9 cellular contexts compared by ENCODE assay signal in genomic region chr17:63082273-63082861, GRCh38.
DNase-seq lines count a peak whose midpoint lies in the region; ATAC-seq and TF ChIP-seq lines count a peak whose summit lies in the region.
"Had no signal": no experiment of that assay in that cellular context is flagged by ENCODE, and none has a peak within 500 bp of the region (broad histone marks: within the 10 kb centered on the region; RNA-seq: fewer than 3 reads in every experiment).

No MANE protein-coding gene starts in this region.

- H3K27me3 Mint-ChIP-seq in endodermal cell (ENCODE audit: insufficient read depth) (no peaks in the 10 kb centered on the region), immature natural killer cell (ENCODE audit: low read depth in 3 of 3) (no peaks in the 10 kb centered on the region)
- H3K27me3 Mint-ChIP-seq: activated CD8-positive, alpha-beta memory T cell treated with anti-CD3 and anti-CD28 coated beads, Interleukin-2, amount 10 ng/mL, durations not matched to agents 7 days and 5 days had no signal

- H3K9me3 Mint-ChIP-seq in endodermal cell (no peaks in the 10 kb centered on the region), immature natural killer cell (peaks cover 0 to 1% (median 0%) of the 10 kb centered on the region in 6 donors)

- H2AFZ ChIP-seq in parathyroid adenoma = no peak overlapping the region

- no peaks in the 10 kb centered on the region for H3K4me1 ChIP-seq in endodermal cell (ENCODE audit: control insufficient read depth, insufficient read depth, low read length)
- H3K4me1 ChIP-seq in parathyroid adenoma = peaks cover 3% of the 10 kb centered on the region

- H3K4me3 Mint-ChIP-seq in endodermal cell (no peak overlapping the region), immature natural killer cell (no peak overlapping the region)
- H3K4me3 Mint-ChIP-seq: activated CD8-positive, alpha-beta memory T cell treated with anti-CD3 and anti-CD28 coated beads, Interleukin-2, amount 10 ng/mL, durations not matched to agents 7 days and 5 days had no signal

- H3K9ac ChIP-seq in endodermal cell (ENCODE audit: extremely low read depth, low read length, poor library complexity, severe bottlenecking) (no peak overlapping the region), parathyroid adenoma (no peak overlapping the region)

- H3K79me2 ChIP-seq in parathyroid adenoma = peaks cover 18% of the 10 kb centered on the region

- H3K36me3 Mint-ChIP-seq in endodermal cell (ENCODE audit: low read depth) (no peaks in the 10 kb centered on the region), immature natural killer cell (no peaks in the 10 kb centered on the region)

- H3K36me3 ChIP-seq in endodermal cell (ENCODE audit: control insufficient read depth, insufficient read depth, low read length) = no peaks in the 10 kb centered on the region
- no peaks in the 10 kb centered on the region for H3K36me3 ChIP-seq in parathyroid adenoma (ENCODE audit: control insufficient read depth, insufficient read depth, low read length)

- no peak overlapping the region for H3K27ac ChIP-seq in endodermal cell (ENCODE audit: low read depth, low read length)
- no peak overlapping the region for H3K27ac ChIP-seq in parathyroid adenoma

- no peaks in the 10 kb centered on the region for H3K9me3 ChIP-seq in endodermal cell (ENCODE audit: control insufficient read depth, low read length)
- H3K9me3 ChIP-seq in parathyroid adenoma (ENCODE audit: control insufficient read depth, low read length) = no peaks in the 10 kb centered on the region

- H3K27ac Mint-ChIP-seq in endodermal cell (no peak overlapping the region), immature natural killer cell (no peak overlapping the region)
- H3K27ac Mint-ChIP-seq: activated CD8-positive, alpha-beta memory T cell treated with anti-CD3 and anti-CD28 coated beads, Interleukin-2, amount 10 ng/mL, durations not matched to agents 7 days and 5 days had no signal

- ATAC-seq in GM21723 (IDR thresholded peaks at IDR 0.05; ENCODE audit: unreplicated experiment) (no peak), HG03378 (IDR thresholded peaks at IDR 0.05; ENCODE audit: unreplicated experiment) (no peak)
- ATAC-seq: activated CD8-positive, alpha-beta memory T cell treated with anti-CD3 and anti-CD28 coated beads, Interleukin-2, amount 10 ng/mL, durations not matched to agents 7 days and 5 days had no signal

- H3K27me3 ChIP-seq in endodermal cell (ENCODE audit: control insufficient read depth, insufficient read depth, low read length, poor library complexity, severe bottlenecking) = no peaks in the 10 kb centered on the region
- no peaks in the 10 kb centered on the region for H3K27me3 ChIP-seq in parathyroid adenoma (ENCODE audit: control insufficient read depth, insufficient read depth, low read length)

- TF ChIP-seq CTCF in GM12873 (IDR thresholded peaks at IDR 0.05; ENCODE audit: insufficient read depth, low read depth, low read length, missing control alignments) (peak; percentile 26), endodermal cell (conservative IDR thresholded peaks at IDR 0.05) (peak; percentile 79), parathyroid adenoma (IDR thresholded peaks at IDR 0.05) (peak; percentile 35)

- H3K4me1 Mint-ChIP-seq in endodermal cell = peaks cover 4% of the 10 kb centered on the region
- H3K4me1 Mint-ChIP-seq in immature natural killer cell = peaks cover 0 to 10% of the 10 kb centered on the region in 2 donors
- H3K4me1 Mint-ChIP-seq: activated CD8-positive, alpha-beta memory T cell treated with anti-CD3 and anti-CD28 coated beads, Interleukin-2, amount 10 ng/mL, durations not matched to agents 7 days and 5 days had no signal

- no peak overlapping the region for H3K4me2 ChIP-seq in parathyroid adenoma (ENCODE audit: low read length)

- no peak overlapping the region for H3K4me3 ChIP-seq in endodermal cell (ENCODE audit: low read length)
- no peak overlapping the region for H3K4me3 ChIP-seq in parathyroid adenoma (ENCODE audit: low read depth, low read length)

- DNase-seq in NCI-H446 (lab: John Stamatoyannopoulos, UW) (peak; percentile 2 to 26), endodermal cell (no peak), immature natural killer cell (no peak), NCI-H2029 (lab: John Stamatoyannopoulos, UW) (no peak)
- DNase-seq: activated CD8-positive, alpha-beta memory T cell treated with anti-CD3 and anti-CD28 coated beads, Interleukin-2, amount 10 ng/mL, durations not matched to agents 7 days and 5 days had no signal

- 92 to 97% methylated on average over 2 of the region's 2 CpGs for WGBS in endodermal cell (ENCODE audit: insufficient coverage in 1 of 2, insufficient read length in 1 of 2), 2 experiments

Comparison
In these comparisons a context has a peak if more than half of its experiments do, and no peak if none do; other contexts are left out.
1. CTCF ChIP-seq: peak in every context shown above with its lines; median percentile 79 in endodermal cell; 35 in parathyroid adenoma; 26 in GM12873.
2. DNase-seq: peak in NCI-H446 (2 of 2); none in endodermal cell (single experiment), immature natural killer cell (0 of 3) and NCI-H2029 (single experiment).